ENCODE assay signal across 1 cellular context in genomic region chr10:119396709-119397071, GRCh38.
TF ChIP-seq lines count a peak whose summit lies in the region.

No MANE protein-coding gene starts in this region.

TF ChIP-seq in H1, 55 proteins besides CTCF, POLR2A, EP300 and RAD21:
- TF ChIP-seq JUN (IDR thresholded peaks at IDR 0.05; ENCODE audit: low read depth, low read length) (no peak), BCL11A (IDR thresholded peaks at IDR 0.05; ENCODE audit: low read depth in 2 of 2, low read length in 2 of 2) (no peak), E2F6 (IDR thresholded peaks at IDR 0.05) (no peak), HDAC2 (IDR thresholded peaks at IDR 0.05; ENCODE audit: borderline replicate concordance in 1 of 2, low read depth in 2 of 2, low read length in 2 of 2) (no peak), MAX (IDR thresholded peaks at IDR 0.05) (no peak), SP1 (IDR thresholded peaks at IDR 0.05; ENCODE audit: low read depth, low read length) (no peak), SAP30 (IDR thresholded peaks at IDR 0.05; ENCODE audit: insufficient read depth, insufficient replicate concordance, low read length) (no peak), SIRT6 (IDR thresholded peaks at IDR 0.05; ENCODE audit: low read length) (no peak)
TF ChIP-seq in H1: peak in this region for 0.
